1 cellular context compared by ENCODE assay signal in genomic region chr3:32684800-32685603, GRCh38.
TF ChIP-seq lines count a peak whose summit lies in the region.

TSS of gene CNOT10 (plus strand) at chr3:32685188. CDS start at chr3:32685461, 273 bp downstream.

TF ChIP-seq in HepG2, 621 proteins besides CTCF, POLR2A, EP300 and RAD21 (continued from another document and continues in another):
- 0 out of 2 replicates have a peak, but pooled peaks have one; percentile 11 for TF ChIP-seq MLX (CRISPR knock-in tag; IDR thresholded peaks at IDR 0.05)
- TF ChIP-seq TMF1 (CRISPR knock-in tag; IDR thresholded peaks at IDR 0.05; ENCODE audit: low read depth): no peak
- no peak for TF ChIP-seq BORCS8-MEF2B (CRISPR knock-in tag; IDR thresholded peaks at IDR 0.05)
- TF ChIP-seq CREBL2 (CRISPR knock-in tag; IDR thresholded peaks at IDR 0.05; ENCODE audit: borderline replicate concordance): peak; percentile 32; the same call in 1 of the 2 replicates
- no peak for TF ChIP-seq ZBTB44 (CRISPR knock-in tag; IDR thresholded peaks at IDR 0.05)
- no peak for TF ChIP-seq ZNF550 (CRISPR knock-in tag; IDR thresholded peaks at IDR 0.05; ENCODE audit: borderline replicate concordance)
- TF ChIP-seq ZNF703 (CRISPR knock-in tag; IDR thresholded peaks at IDR 0.05; ENCODE audit: borderline replicate concordance): no peak; the same call in 1 of the 2 replicates
- TF ChIP-seq, protein P1, sequence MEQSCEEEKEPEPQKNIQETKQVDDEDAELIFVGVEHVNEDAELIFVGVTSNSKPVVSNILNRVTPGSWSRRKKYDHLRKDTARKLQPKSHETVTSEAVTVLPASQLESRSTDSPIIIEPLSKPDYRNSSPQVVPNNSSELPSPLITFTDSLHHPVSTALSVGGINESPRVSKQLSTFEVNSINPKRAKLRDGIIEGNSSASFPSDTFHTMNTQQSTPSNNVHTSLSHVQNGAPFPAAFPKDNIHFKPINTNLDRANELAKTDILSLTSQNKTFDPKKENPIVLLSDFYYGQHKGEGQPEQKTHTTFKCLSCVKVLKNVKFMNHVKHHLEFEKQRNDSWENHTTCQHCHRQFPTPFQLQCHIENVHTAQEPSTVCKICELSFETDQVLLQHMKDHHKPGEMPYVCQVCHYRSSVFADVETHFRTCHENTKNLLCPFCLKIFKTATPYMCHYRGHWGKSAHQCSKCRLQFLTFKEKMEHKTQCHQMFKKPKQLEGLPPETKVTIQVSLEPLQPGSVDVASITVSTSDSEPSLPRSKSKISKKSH (CRISPR knock-in tag; IDR thresholded peaks at IDR 0.05; ENCODE audit: borderline replicate concordance): no peak; the same call in 1 of the 2 replicates
- TF ChIP-seq ZNF569 (CRISPR knock-in tag; IDR thresholded peaks at IDR 0.05; ENCODE audit: borderline replicate concordance): no peak
- TF ChIP-seq ZNF652 (CRISPR knock-in tag; IDR thresholded peaks at IDR 0.05; ENCODE audit: borderline replicate concordance, low read depth): no peak
- 0 out of 2 replicates have a peak, but pooled peaks have one; percentile 33 for TF ChIP-seq ELK4 (CRISPR knock-in tag; IDR thresholded peaks at IDR 0.05; ENCODE audit: borderline replicate concordance)
- peak; percentile 75 for TF ChIP-seq MED1 (CRISPR knock-in tag; IDR thresholded peaks at IDR 0.05)
- TF ChIP-seq SIX4 (CRISPR knock-in tag; IDR thresholded peaks at IDR 0.05): no peak
- peak; percentile 68; the same call in 1 of the 2 replicates for TF ChIP-seq ZNF256 (CRISPR knock-in tag; conservative IDR thresholded peaks at IDR 0.05)
- TF ChIP-seq KMT2B (CRISPR knock-in tag; IDR thresholded peaks at IDR 0.05): peak; percentile 91
- 0 out of 2 replicates have a peak, but pooled peaks have one; percentile 39 for TF ChIP-seq NFKBIZ (CRISPR knock-in tag; IDR thresholded peaks at IDR 0.05)
- peak; percentile 70 for TF ChIP-seq RFX3 (CRISPR knock-in tag; IDR thresholded peaks at IDR 0.05)
- TF ChIP-seq ZNF615 (CRISPR knock-in tag; IDR thresholded peaks at IDR 0.05; ENCODE audit: borderline replicate concordance): no peak
- TF ChIP-seq ZNF121 (CRISPR knock-in tag; IDR thresholded peaks at IDR 0.05): no peak
- TF ChIP-seq ZC3H13 (CRISPR knock-in tag; IDR thresholded peaks at IDR 0.05): no peak
- TF ChIP-seq MAF1 (CRISPR knock-in tag; IDR thresholded peaks at IDR 0.05; ENCODE audit: borderline replicate concordance): peak; percentile 80
- TF ChIP-seq, protein P2, sequence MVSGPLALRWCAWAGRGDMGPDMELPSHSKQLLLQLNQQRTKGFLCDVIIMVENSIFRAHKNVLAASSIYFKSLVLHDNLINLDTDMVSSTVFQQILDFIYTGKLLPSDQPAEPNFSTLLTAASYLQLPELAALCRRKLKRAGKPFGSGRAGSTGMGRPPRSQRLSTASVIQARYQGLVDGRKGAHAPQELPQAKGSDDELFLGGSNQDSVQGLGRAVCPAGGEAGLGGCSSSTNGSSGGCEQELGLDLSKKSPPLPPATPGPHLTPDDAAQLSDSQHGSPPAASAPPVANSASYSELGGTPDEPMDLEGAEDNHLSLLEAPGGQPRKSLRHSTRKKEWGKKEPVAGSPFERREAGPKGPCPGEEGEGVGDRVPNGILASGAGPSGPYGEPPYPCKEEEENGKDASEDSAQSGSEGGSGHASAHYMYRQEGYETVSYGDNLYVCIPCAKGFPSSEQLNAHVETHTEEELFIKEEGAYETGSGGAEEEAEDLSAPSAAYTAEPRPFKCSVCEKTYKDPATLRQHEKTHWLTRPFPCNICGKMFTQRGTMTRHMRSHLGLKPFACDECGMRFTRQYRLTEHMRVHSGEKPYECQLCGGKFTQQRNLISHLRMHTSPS (CRISPR knock-in tag; IDR thresholded peaks at IDR 0.05; ENCODE audit: low read depth): no peak
- TF ChIP-seq BRF2 (CRISPR knock-in tag; IDR thresholded peaks at IDR 0.05): no peak; the same call in 1 of the 2 replicates
- no peak for TF ChIP-seq ZNF720 (CRISPR knock-in tag; IDR thresholded peaks at IDR 0.05)
- peak; percentile 54 for TF ChIP-seq PTBP1 (IDR thresholded peaks at IDR 0.05; ENCODE audit: low read depth, low read length, poor library complexity, severe bottlenecking)
- TF ChIP-seq XRCC5 (optimal IDR thresholded peaks at IDR 0.05; ENCODE audit: low read length): peak; percentile 57
- no peak for TF ChIP-seq DMTF1 (CRISPR knock-in tag; IDR thresholded peaks at IDR 0.05)
- TF ChIP-seq SCMH1 (CRISPR knock-in tag; IDR thresholded peaks at IDR 0.05; ENCODE audit: borderline replicate concordance): no peak
- 0 out of 2 replicates have a peak, but pooled peaks have one; percentile 50 for TF ChIP-seq TBX3 (IDR thresholded peaks at IDR 0.05; ENCODE audit: borderline replicate concordance)
- TF ChIP-seq AKAP8 (CRISPR knock-in tag; IDR thresholded peaks at IDR 0.05): peak; percentile 68; the same call in 1 of the 2 replicates
- TF ChIP-seq ZNF674 (CRISPR knock-in tag; IDR thresholded peaks at IDR 0.05; ENCODE audit: low read depth): 0 out of 2 replicates have a peak, but pooled peaks have one; percentile 33
- no peak for TF ChIP-seq KLF9 (CRISPR knock-in tag; IDR thresholded peaks at IDR 0.05; ENCODE audit: low read depth)
- peak; percentile 91 for TF ChIP-seq ZNF275 (CRISPR knock-in tag; IDR thresholded peaks at IDR 0.05; ENCODE audit: borderline replicate concordance)
- TF ChIP-seq, protein P3, sequence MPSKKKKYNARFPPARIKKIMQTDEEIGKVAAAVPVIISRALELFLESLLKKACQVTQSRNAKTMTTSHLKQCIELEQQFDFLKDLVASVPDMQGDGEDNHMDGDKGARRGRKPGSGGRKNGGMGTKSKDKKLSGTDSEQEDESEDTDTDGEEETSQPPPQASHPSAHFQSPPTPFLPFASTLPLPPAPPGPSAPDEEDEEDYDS (CRISPR knock-in tag; IDR thresholded peaks at IDR 0.05): peak; percentile 78; the same call in 1 of the 2 replicates
- no peak for TF ChIP-seq KDM6A (CRISPR knock-in tag; IDR thresholded peaks at IDR 0.05; ENCODE audit: low read depth)
- no peak for TF ChIP-seq ATF1 (CRISPR knock-in tag; IDR thresholded peaks at IDR 0.05)
- no peak for TF ChIP-seq ZNF510 (CRISPR knock-in tag; IDR thresholded peaks at IDR 0.05; ENCODE audit: low read depth)
- TF ChIP-seq ZNF274 (CRISPR knock-in tag; IDR thresholded peaks at IDR 0.05): peak; percentile 95
- TF ChIP-seq CBX2 (IDR thresholded peaks at IDR 0.05; ENCODE audit: low read depth, low read length): no peak
- no peak for TF ChIP-seq CBX2 (CRISPR knock-in tag; IDR thresholded peaks at IDR 0.05; ENCODE audit: low read depth)
- no peak for TF ChIP-seq ZEB1 (IDR thresholded peaks at IDR 0.05; ENCODE audit: insufficient replicate concordance, low read depth)
- no peak for TF ChIP-seq IRX3 (CRISPR knock-in tag; IDR thresholded peaks at IDR 0.05; ENCODE audit: borderline replicate concordance, low read depth)
- no peak for TF ChIP-seq FOXP1 (IDR thresholded peaks at IDR 0.05)
- 0 out of 2 replicates have a peak, but pooled peaks have one; percentile 5 for TF ChIP-seq FOXP1 (CRISPR knock-in tag; IDR thresholded peaks at IDR 0.05)
- no peak for TF ChIP-seq ZNF790 (CRISPR knock-in tag; IDR thresholded peaks at IDR 0.05; ENCODE audit: borderline replicate concordance)
- TF ChIP-seq ZBTB10 (CRISPR knock-in tag; IDR thresholded peaks at IDR 0.05; ENCODE audit: borderline replicate concordance): 0 out of 2 replicates have a peak, but pooled peaks have one; percentile 13
- peak; percentile 7; the same call in 1 of the 2 replicates for TF ChIP-seq RXRB (CRISPR knock-in tag; IDR thresholded peaks at IDR 0.05; ENCODE audit: borderline replicate concordance)
- TF ChIP-seq RFXANK (CRISPR knock-in tag; IDR thresholded peaks at IDR 0.05): no peak
- TF ChIP-seq ZNF180 (CRISPR knock-in tag; IDR thresholded peaks at IDR 0.05; ENCODE audit: borderline replicate concordance, low read depth): no peak
- TF ChIP-seq, protein P4, sequence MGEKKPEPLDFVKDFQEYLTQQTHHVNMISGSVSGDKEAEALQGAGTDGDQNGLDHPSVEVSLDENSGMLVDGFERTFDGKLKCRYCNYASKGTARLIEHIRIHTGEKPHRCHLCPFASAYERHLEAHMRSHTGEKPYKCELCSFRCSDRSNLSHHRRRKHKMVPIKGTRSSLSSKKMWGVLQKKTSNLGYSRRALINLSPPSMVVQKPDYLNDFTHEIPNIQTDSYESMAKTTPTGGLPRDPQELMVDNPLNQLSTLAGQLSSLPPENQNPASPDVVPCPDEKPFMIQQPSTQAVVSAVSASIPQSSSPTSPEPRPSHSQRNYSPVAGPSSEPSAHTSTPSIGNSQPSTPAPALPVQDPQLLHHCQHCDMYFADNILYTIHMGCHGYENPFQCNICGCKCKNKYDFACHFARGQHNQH (CRISPR knock-in tag; IDR thresholded peaks at IDR 0.05): peak; percentile 82; the same call in 1 of the 2 replicates
